Comparison of ENCODE assay signal across 1 cellular context in genomic region chr4:158722291-158722916, GRCh38.
TF ChIP-seq lines count a peak whose summit lies in the region.

No MANE protein-coding gene starts in this region.

TF ChIP-seq in endothelial cell of umbilical vein, 7 proteins besides CTCF, POLR2A, EP300 and RAD21:
- TF ChIP-seq POLR2AphosphoS5 (IDR thresholded peaks at IDR 0.05; ENCODE audit: insufficient read depth, low read depth, low read length), result no peak
